1 cellular context compared by ENCODE assay signal in genomic region chr1:43649131-43649477, GRCh38.
TF ChIP-seq lines count a peak whose summit lies in the region.

No MANE protein-coding gene starts in this region.

TF ChIP-seq in HEK293, 187 proteins besides CTCF, POLR2A, EP300 and RAD21:
- 0 out of 2 replicates have a peak, but pooled peaks have one; percentile 41 for TF ChIP-seq ZNF394 (tag by site-specific recombination; IDR thresholded peaks at IDR 0.05; ENCODE audit: borderline replicate concordance)
- peak; percentile 91 for TF ChIP-seq ZNF362 (tag by site-specific recombination; IDR thresholded peaks at IDR 0.05)
- TF ChIP-seq ZNF639 (tag by site-specific recombination; IDR thresholded peaks at IDR 0.05) = 0 out of 2 replicates have a peak, but pooled peaks have one; percentile 11
- peak; percentile 54; the same call in 1 of the 2 replicates for TF ChIP-seq ZNF335 (tag by site-specific recombination; conservative IDR thresholded peaks at IDR 0.05)
